Comparison of ENCODE assay signal across 8 cellular contexts in genomic region chr22:19292262-19293230, GRCh38. TPM values are rescaled to one million over a fixed set of nuclear protein-coding genes. Genes with fewer than 3 reads are reported as not detected.
DNase-seq lines count a peak whose midpoint lies in the region; ATAC-seq and TF ChIP-seq lines count a peak whose summit lies in the region.

No MANE protein-coding gene starts in this region.

- H3K4me3 ChIP-seq in brain microvascular endothelial cell (ENCODE audit: low read depth, low read length) (peak overlapping the region; percentile 70), left lung (peak overlapping the region; percentile 60 to 92), testis (peak overlapping the region; percentile 73 to 97)

- 34 to 51% methylated on average over 14 to 32 of the region's 32 CpGs for WGBS in testis, 2 donors

- peaks cover 6 to 37% of the 10 kb centered on the region in 2 donors for H3K4me1 ChIP-seq in left lung
- peaks cover 20% of the 10 kb centered on the region for H3K4me1 ChIP-seq in testis

- no peaks in the 10 kb centered on the region for H3K9me3 ChIP-seq in left lung
- H3K9me3 ChIP-seq in testis: no peaks in the 10 kb centered on the region

- H3K27ac ChIP-seq in brain microvascular endothelial cell: no peak overlapping the region
- H3K27ac ChIP-seq in left lung: peak overlapping the region; percentile 27 to 50
- peak overlapping the region; percentile 78 to 79 for H3K27ac ChIP-seq in testis

- in situ Hi-C loops in brain microvascular endothelial cell (cut with HindIII; ENCODE audit: low pct_ligation_motif_present, low sequenced_read_pairs): no loop called here

- no peak for TF ChIP-seq POLR2A in testis (IDR thresholded peaks at IDR 0.05)

- DNase-seq in stimulated activated CD4-positive, alpha-beta T cell treated with anti-CD3 and anti-CD28 coated beads, Interleukin-1b, Interleukin-23, amount 100 ng/mL, for 48 hours: peak; percentile 7
- DNase-seq in stimulated activated CD4-positive, alpha-beta T cell treated with anti-CD3 and anti-CD28 coated beads, Interleukin-12 subunit alpha, Interleukin-12 subunit beta, amount 100 ng/mL, for 4 hours: no peak
- DNase-seq in NCI-H2107 (lab: John Stamatoyannopoulos, UW) (peak; percentile 45), brain microvascular endothelial cell (no peak), left lung (peak in 1 of 2 donors; percentile 35), testis (peak; percentile 46), UCSD-AML1 (lab: John Stamatoyannopoulos, UW; ENCODE audit: unreplicated experiment) (no peak), NCI-H82 (lab: John Stamatoyannopoulos, UW) (no peak)

- TF ChIP-seq CTCF in brain microvascular endothelial cell (IDR thresholded peaks at IDR 0.05; ENCODE audit: low read depth, low read length, missing control alignments) (no peak), left lung (IDR thresholded peaks at IDR 0.05) (no peak), testis (IDR thresholded peaks at IDR 0.05) (no peak)

- no peaks in the 10 kb centered on the region for H3K36me3 ChIP-seq in brain microvascular endothelial cell (replicated peaks)
- no peaks in the 10 kb centered on the region for H3K36me3 ChIP-seq in left lung
- H3K36me3 ChIP-seq in testis (ENCODE audit: low read depth, missing control alignments): no peaks in the 10 kb centered on the region

- H3K27me3 ChIP-seq in brain microvascular endothelial cell (replicated peaks) (no peaks in the 10 kb centered on the region), left lung (peaks cover 0 to 10% of the 10 kb centered on the region in 2 donors), testis (no peaks in the 10 kb centered on the region)

- peak; percentile 43 for ATAC-seq in left lung

- intact Hi-C loops in left lung (cut with DNase I) (no loop called here), testis (cut with DNase I; ENCODE audit: low total_unique reads) (no loop called here)

RNA-seq across cellular contexts. Expression of gene CLTCL1, which starts 1.0 kb away (rescaled TPM):
- 1 to 10 TPM; 5.7 to 8.3 TPM for total RNA-seq in left lung
- total RNA-seq in testis: 10 to 100 TPM; 46.6 to 54.4 TPM
- 107 TPM for polyA plus RNA-seq in testis (ENCODE audit: insufficient read depth, low read depth, low replicate concordance)

Comparison
In these comparisons a context has a peak if more than half of its experiments do, and no peak if none do; other contexts are left out.
1. DNase-seq: peak in stimulated activated CD4-positive, alpha-beta T cell treated with anti-CD3 and anti-CD28 coated beads, Interleukin-1b, Interleukin-23, amount 100 ng/mL, for 48 hours (single experiment), NCI-H2107 (single experiment) and testis (single experiment); none in stimulated activated CD4-positive, alpha-beta T cell treated with anti-CD3 and anti-CD28 coated beads, Interleukin-12 subunit alpha, Interleukin-12 subunit beta, amount 100 ng/mL, for 4 hours (single experiment), brain microvascular endothelial cell (single experiment), UCSD-AML1 (single experiment) and NCI-H82 (single experiment).
2. RNA of gene CLTCL1, which starts 1.0 kb away (total RNA-seq): 46.6 to 54.4 TPM in testis; 5.7 to 8.3 TPM in left lung; every median in the first group is over 4 times any median in the second.
3. Peak in every context shown above with its lines, with median percentiles within 50 percentile points of each other: H3K4me3 ChIP-seq.